20 cellular contexts compared by ENCODE assay signal in genomic region chr2:655626-656025, GRCh38. TPM values are rescaled to one million over a fixed set of nuclear protein-coding genes. Genes with fewer than 3 reads are reported as not detected.
DNase-seq lines count a peak whose midpoint lies in the region; ATAC-seq and TF ChIP-seq lines count a peak whose summit lies in the region.
"Had no signal": no experiment of that assay in that cellular context is flagged by ENCODE, and none has a peak within 500 bp of the region (broad histone marks: within the 10 kb centered on the region; RNA-seq: fewer than 3 reads in every experiment).

No MANE protein-coding gene starts in this region.

- H3K27me3 ChIP-seq in BLaER1, result no peaks in the 10 kb centered on the region
- H3K27me3 ChIP-seq in IMR-90 (ENCODE audit: control insufficient read depth, insufficient read depth, low read length), result peaks cover 5% of the 10 kb centered on the region
- H3K27me3 ChIP-seq: body of pancreas had no signal

- no peak overlapping the region for H2BK15ac ChIP-seq in IMR-90 (ENCODE audit: low read depth, low read length)

- H3K56ac ChIP-seq in IMR-90 (ENCODE audit: extremely low read depth, insufficient read depth, low read length), result no peak overlapping the region

- peak overlapping the region; percentile 71 for H2AFZ ChIP-seq in IMR-90 (replicated peaks; ENCODE audit: low read length, poor library complexity)

- no peak overlapping the region for H3K14ac ChIP-seq in IMR-90 (replicated peaks; ENCODE audit: low read depth, low read length)

- TF ChIP-seq RAD21 in IMR-90 (IDR thresholded peaks at IDR 0.05; ENCODE audit: low read length), result no peak

- H3K9me1 ChIP-seq in IMR-90 (ENCODE audit: insufficient read depth, low read length), result no peaks in the 10 kb centered on the region

- peak overlapping the region; percentile 79 for H3K27ac ChIP-seq in BLaER1
- H3K27ac ChIP-seq in IMR-90 (ENCODE audit: insufficient read depth, low read length), result no peak overlapping the region
- H3K27ac ChIP-seq: body of pancreas, heart left ventricle, HL-60 had no signal

- H2BK120ac ChIP-seq in IMR-90 (ENCODE audit: low read depth, low read length), result no peak overlapping the region

- H3K18ac ChIP-seq in IMR-90 (ENCODE audit: low read depth, low read length), result no peak overlapping the region

- TF ChIP-seq POLR2A in IMR-90 (IDR thresholded peaks at IDR 0.05; ENCODE audit: low read depth, low read length), result no peak

- no TSS peak for BruUV-seq in IMR-90 (replicated peaks; lab: Mats Ljungman, UMichigan)

- H2BK5ac ChIP-seq in IMR-90 (ENCODE audit: low read depth, low read length, poor library complexity, severe bottlenecking), result no peak overlapping the region

- no peak overlapping the region for H4K91ac ChIP-seq in IMR-90 (ENCODE audit: insufficient read depth, low read depth, low read length)

- dilution Hi-C loops in IMR-90 (cut with HindIII; ENCODE audit: low sequenced_read_pairs, unreplicated experiment), result no loop called here

- H3K23ac ChIP-seq in IMR-90 (ENCODE audit: low read depth, low read length), result no peak overlapping the region

- CTCF ChIA-PET in IMR-90 (lab: Yijun Ruan, JAX), result no interaction called here

- no peak overlapping the region for H2BK20ac ChIP-seq in IMR-90 (ENCODE audit: low read depth, low read length)

- H3K9me3 ChIP-seq in BLaER1 (no peaks in the 10 kb centered on the region), IMR-90 (ENCODE audit: control insufficient read depth, insufficient read depth, low read length) (no peaks in the 10 kb centered on the region)
- H3K9me3 ChIP-seq: body of pancreas, heart left ventricle had no signal

- intact Hi-C loops in IMR-90 (cut with micrococcal nuclease), result no loop called here

- H4K5ac ChIP-seq in IMR-90 (ENCODE audit: low read depth, low read length), result no peak overlapping the region

- no peak for TF ChIP-seq CTCF in IMR-90 (conservative IDR thresholded peaks at IDR 0.05; ENCODE audit: low read depth, low read length)

- no peak overlapping the region; the same call in 1 of the 2 replicates for H3K4me3 ChIP-seq in BLaER1
- no peak overlapping the region for H3K4me3 ChIP-seq in IMR-90 (ENCODE audit: insufficient read depth, low read depth, low read length)
- H3K4me3 ChIP-seq: body of pancreas, heart left ventricle had no signal

- no peaks in the 10 kb centered on the region for H3K36me3 ChIP-seq in BLaER1
- no peaks in the 10 kb centered on the region for H3K36me3 ChIP-seq in IMR-90 (ENCODE audit: control insufficient read depth, insufficient read depth, low read length)
- H3K36me3 ChIP-seq: heart left ventricle had no signal

- peak overlapping the region; percentile 25; the same call in 1 of the 2 replicates for H3K9ac ChIP-seq in BLaER1
- no peak overlapping the region for H3K9ac ChIP-seq in IMR-90 (ENCODE audit: low read depth, low read length)

- peaks cover 92% of the 10 kb centered on the region for H3K4me1 ChIP-seq in BLaER1
- no peaks in the 10 kb centered on the region for H3K4me1 ChIP-seq in IMR-90 (ENCODE audit: control insufficient read depth, insufficient read depth, low read length)

- no peaks in the 10 kb centered on the region for H3K79me1 ChIP-seq in IMR-90 (ENCODE audit: low read depth in 1 of 2, low read length in 2 of 2)

- POLR2A ChIA-PET in IMR-90 (lab: Charles Lee; ENCODE audit: unreplicated experiment), result interaction anchor here (0.6 kb wide), 1 partner anchor 26 kb away, joined by 3 read pairs; no protein-coding TSS in a partner anchor

- H3K4me2 ChIP-seq in BLaER1 (peak overlapping the region; percentile 79), IMR-90 (ENCODE audit: low read depth, low read length) (no peak overlapping the region)

- no peak overlapping the region for H3K4ac ChIP-seq in IMR-90 (ENCODE audit: low read depth, low read length)

- in situ Hi-C loops in IMR-90 (cut with MboI; ENCODE audit: low sequenced_read_pairs), result no loop called here

- peak; percentile 70 for ATAC-seq in IMR-90 (ENCODE audit: low read depth)
- ATAC-seq: body of pancreas; effector memory CD8-positive, alpha-beta T cell; heart left ventricle; left cardiac atrium had no signal

- H4K20me1 ChIP-seq in BLaER1, result no peaks in the 10 kb centered on the region
- H4K20me1 ChIP-seq in IMR-90 (ENCODE audit: insufficient read depth, low read length), result no peaks in the 10 kb centered on the region

- DNase-seq in IMR-90, result peak; percentile 39
- DNase-seq in astrocyte of the hippocampus (ENCODE audit: low read depth, low spot score), result peak; percentile 33
- DNase-seq in mucosa of gallbladder (ENCODE audit: low spot score), result peak; percentile 2
- no peak for DNase-seq in DMS53 (lab: John Stamatoyannopoulos, UW)
- DNase-seq in cerebellar nuclear complex (lab: John Stamatoyannopoulos, UW), result no peak
- no peak for DNase-seq in HPDE6-E6E7 (ENCODE audit: extremely low spot score)
- no peak for DNase-seq in AML-193 (lab: John Stamatoyannopoulos, UW)
- DNase-seq: activated CD4-positive, alpha-beta T cell treated with anti-CD3 and anti-CD28 coated beads for 4 hours; body of pancreas; CD4-positive, CD25-positive, alpha-beta regulatory T cell; effector memory CD8-positive, alpha-beta T cell; H9; left cardiac atrium; MM.1S; naive B cell; NCI-H226; stimulated activated CD4-positive, alpha-beta T cell treated with anti-CD3 and anti-CD28 coated beads, Interleukin-1b, Interleukin-23, amount 100 ng/mL, for 48 hours had no signal

- no peak overlapping the region for H4K8ac ChIP-seq in IMR-90 (ENCODE audit: low read depth in 2 of 2, low read length in 2 of 2)

- no peak overlapping the region for H2AK5ac ChIP-seq in IMR-90 (ENCODE audit: low read depth, low read length)

- peak overlapping the region; percentile 25 for H2AK9ac ChIP-seq in IMR-90 (replicated peaks; ENCODE audit: low read depth, low read length, poor library complexity)

TF ChIP-seq in IMR-90, 13 proteins besides CTCF, POLR2A, EP300 and RAD21:
- TF ChIP-seq USF2 (IDR thresholded peaks at IDR 0.05; ENCODE audit: low read depth, low read length), result no peak
- no peak for TF ChIP-seq MXI1 (IDR thresholded peaks at IDR 0.05; ENCODE audit: borderline replicate concordance, low read depth, low read length)
- no peak for TF ChIP-seq RFX5 (IDR thresholded peaks at IDR 0.05; ENCODE audit: low read depth, low read length)
- no peak for TF ChIP-seq BHLHE40 (IDR thresholded peaks at IDR 0.05; ENCODE audit: low read depth, low read length)
- TF ChIP-seq ELK1 (IDR thresholded peaks at IDR 0.05; ENCODE audit: borderline replicate concordance, low read depth, low read length), result no peak
- TF ChIP-seq RCOR1 (IDR thresholded peaks at IDR 0.05; ENCODE audit: insufficient replicate concordance, low read length), result no peak
- no peak for TF ChIP-seq MAZ (IDR thresholded peaks at IDR 0.05; ENCODE audit: borderline replicate concordance, low read depth, low read length)
- no peak for TF ChIP-seq NFE2L2 (IDR thresholded peaks at IDR 0.05; ENCODE audit: low read depth, low read length)
- TF ChIP-seq MAFK (IDR thresholded peaks at IDR 0.05; ENCODE audit: low read depth, low read length), result no peak
- no peak for TF ChIP-seq SMC3 (IDR thresholded peaks at IDR 0.05; ENCODE audit: low read depth, low read length)
- TF ChIP-seq CEBPB (IDR thresholded peaks at IDR 0.05; ENCODE audit: low read depth, low read length), result no peak
- TF ChIP-seq CHD1 (IDR thresholded peaks at IDR 0.05; ENCODE audit: low read depth, low read length), result no peak
- TF ChIP-seq FOS (IDR thresholded peaks at IDR 0.05; ENCODE audit: low read depth, low read length), result no peak

RNA-seq across cellular contexts. Expression of gene TMEM18, which starts 21.6 kb away (rescaled TPM):
- total RNA-seq in IMR-90 (2012; rRNA removed) (15.2 and 21.9 TPM in 2 replicates), mucosa of gallbladder (18.6 TPM)
- polyA plus RNA-seq in IMR-90 (2012; rRNA removed), result 25.3 and 30.2 TPM in 2 replicates
- 11.8 and 21.2 TPM in 2 replicates for polyA plus RNA-seq in IMR-90 (2012; cell fraction: cytosol; rRNA removed)
- 32.2 and 46.9 TPM in 2 replicates for polyA plus RNA-seq in IMR-90 (2012; cell fraction: nucleus; rRNA removed; ENCODE audit: low replicate concordance)

Comparison
In these comparisons a context has a peak if more than half of its experiments do, and no peak if none do; other contexts are left out.
1. DNase-seq: peak in IMR-90 (single experiment), astrocyte of the hippocampus (single experiment) and mucosa of gallbladder (single experiment); none in DMS53 (single experiment), cerebellar nuclear complex (0 of 2), HPDE6-E6E7 (single experiment) and AML-193 (0 of 2).